11 cellular contexts compared by ENCODE assay signal in the genomic region with DNA sequence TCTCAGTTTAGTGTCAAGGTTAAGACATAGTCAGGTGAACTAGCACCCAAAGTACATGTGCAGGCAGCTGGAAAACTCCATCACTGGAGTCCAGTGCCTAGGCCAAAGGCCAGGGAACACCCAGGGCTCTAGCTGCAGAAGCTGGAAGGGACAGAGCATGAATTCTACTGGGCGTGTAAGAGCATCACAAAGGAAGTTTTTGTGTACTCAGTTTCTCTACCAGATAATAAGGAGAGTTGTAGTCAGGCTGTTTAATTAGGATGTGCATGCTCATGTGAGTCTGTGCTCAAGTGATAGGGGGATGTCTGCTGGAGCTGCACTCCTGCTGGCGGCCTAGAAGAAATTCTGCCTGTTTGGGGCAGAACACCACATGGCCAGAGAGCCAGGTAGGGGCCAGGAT. TPM values are rescaled to one million over a fixed set of nuclear protein-coding genes. Genes with fewer than 3 reads are reported as not detected.
DNase-seq lines count a peak whose midpoint lies in the region; ATAC-seq and TF ChIP-seq lines count a peak whose summit lies in the region.
"Had no signal": no experiment of that assay in that cellular context is flagged by ENCODE, and none has a peak within 500 bp of the region (broad histone marks: within the 10 kb centered on the region; RNA-seq: fewer than 3 reads in every experiment).

No MANE protein-coding gene starts in this region.

- POLR2A ChIA-PET in activated CD4-positive, alpha-beta T cell treated with anti-CD3 and anti-CD28 coated beads for 36 hours (lab: Charles Lee): interaction anchor here (1.2 kb wide), 1 partner anchor 57 kb away, joined by 3 read pairs; no protein-coding TSS in a partner anchor
- POLR2A ChIA-PET in PC-3 (lab: Charles Lee; ENCODE audit: unreplicated experiment): no interaction called here

- H4K20me1 ChIP-seq in PC-3 (ENCODE audit: low read length): no peaks in the 10 kb centered on the region

- intact Hi-C loops in activated CD4-positive, alpha-beta T cell treated with anti-CD3 and anti-CD28 coated beads for 36 hours (cut with DNase I, micrococcal nuclease): loop anchor here in 1 of 2 experiments (2.0 kb wide), 1 partner anchor 67 kb away; no protein-coding TSS in a partner anchor
- intact Hi-C loops in PC-3 (cut with micrococcal nuclease) (loop anchor here (2.0 kb wide), 1 partner anchor 59 kb away; a partner anchor contains a TSS), sciatic nerve (cut with DNase I) (no loop called here)

- H3K9ac ChIP-seq in PC-3 (ENCODE audit: low read length) (no peak overlapping the region), endocrine pancreas (ENCODE audit: control insufficient read depth, insufficient read depth, low read length) (no peak overlapping the region)

- peak overlapping the region; percentile 90 for H3K4me3 Mint-ChIP-seq in activated CD4-positive, alpha-beta T cell treated with anti-CD3 and anti-CD28 coated beads for 36 hours

- peak overlapping the region; percentile 84 for H3K4me2 ChIP-seq in PC-3 (ENCODE audit: low read length)

- no peak overlapping the region for H2AFZ ChIP-seq in PC-3 (ENCODE audit: low read length)

- no peaks in the 10 kb centered on the region for H3F3A ChIP-seq in PC-3 (ENCODE audit: low read length, unreplicated experiment)

- CTCF ChIA-PET in activated CD4-positive, alpha-beta T cell treated with anti-CD3 and anti-CD28 coated beads for 36 hours (lab: Charles Lee): interaction anchor here (1.0 to 1.4 kb wide), 3 partner anchors 49 to 67 kb away, joined by 3 to 5 read pairs (median 4); no protein-coding TSS in a partner anchor
- CTCF ChIA-PET in PC-3 (lab: Charles Lee): no interaction called here

- peaks cover 2% of the 10 kb centered on the region for H3K36me3 Mint-ChIP-seq in activated CD4-positive, alpha-beta T cell treated with anti-CD3 and anti-CD28 coated beads for 36 hours (ENCODE audit: low read depth)

- H3K9me3 ChIP-seq in PC-3 (ENCODE audit: low read length) (no peaks in the 10 kb centered on the region), endocrine pancreas (ENCODE audit: control insufficient read depth, low read length) (no peaks in the 10 kb centered on the region)

- BruUV-seq in PC-3 (replicated peaks; lab: Mats Ljungman, UMichigan): TSS peak; percentile 33

- H3K4me1 Mint-ChIP-seq in activated CD4-positive, alpha-beta T cell treated with anti-CD3 and anti-CD28 coated beads for 36 hours: peaks cover 7% of the 10 kb centered on the region

- no peaks in the 10 kb centered on the region for H3K27me3 Mint-ChIP-seq in activated CD4-positive, alpha-beta T cell treated with anti-CD3 and anti-CD28 coated beads for 36 hours

- no peaks in the 10 kb centered on the region; the same call in 1 of the 2 replicates for H3K36me3 ChIP-seq in PC-3 (ENCODE audit: low read depth, low read length)
- no peaks in the 10 kb centered on the region for H3K36me3 ChIP-seq in endocrine pancreas (ENCODE audit: control insufficient read depth, insufficient read depth, low read length)

- peaks cover 28% of the 10 kb centered on the region for H3K79me2 ChIP-seq in PC-3 (ENCODE audit: low read length)

- peak overlapping the region; percentile 78 for H3K4me3 ChIP-seq in PC-3 (ENCODE audit: low read length)
- peak overlapping the region; percentile 12 for H3K4me3 ChIP-seq in endocrine pancreas (ENCODE audit: control insufficient read depth, insufficient read depth, low read length)

- H3K4me1 ChIP-seq in PC-3 (ENCODE audit: insufficient read depth, low read length): peaks cover 16% of the 10 kb centered on the region; the same call in 1 of the 2 replicates
- no peaks in the 10 kb centered on the region for H3K4me1 ChIP-seq in endocrine pancreas (ENCODE audit: control insufficient read depth, insufficient read depth, low read length)

- no peak for TF ChIP-seq CTCF in PC-3 (conservative IDR thresholded peaks at IDR 0.05; ENCODE audit: low read depth, low read length)

- no peaks in the 10 kb centered on the region for H3K9me2 ChIP-seq in PC-3 (replicated peaks; ENCODE audit: low read length)

- ATAC-seq in activated CD4-positive, alpha-beta T cell treated with anti-CD3 and anti-CD28 coated beads for 36 hours: no peak
- ATAC-seq in PC-3: no peak
- no peak for ATAC-seq in sciatic nerve

- H3K27me3 ChIP-seq in PC-3 (ENCODE audit: low read length): no peaks in the 10 kb centered on the region
- H3K27me3 ChIP-seq in endocrine pancreas (ENCODE audit: control insufficient read depth, insufficient read depth, low read length): no peaks in the 10 kb centered on the region

- no peak for DNase-seq in activated CD4-positive, alpha-beta T cell treated with anti-CD3 and anti-CD28 coated beads for 36 hours
- no peak for DNase-seq in activated CD4-positive, alpha-beta T cell treated with anti-CD3 and anti-CD28 coated beads, Interleukin-2, amount 50 U/mL, for 1 hour
- no peak for DNase-seq in PC-3
- peak; percentile 87 for DNase-seq in pons (ENCODE audit: low spot score)
- no peak for DNase-seq in middle frontal gyrus (ENCODE audit: extremely low spot score, low spot score)
- DNase-seq in sciatic nerve (ENCODE audit: low spot score): no peak
- DNase-seq in NK-92 treated with Interleukin-12 subunit alpha and Interleukin-12 subunit beta, amount 100 ng/mL, for 24 hours (lab: John Stamatoyannopoulos, UW): no peak
- DNase-seq: GF-D8, kidney had no signal

- no peak overlapping the region for H3K27ac ChIP-seq in PC-3 (ENCODE audit: low read length)
- H3K27ac ChIP-seq: epithelial cell of prostate had no signal

- H3K27ac Mint-ChIP-seq in activated CD4-positive, alpha-beta T cell treated with anti-CD3 and anti-CD28 coated beads for 36 hours: no peak overlapping the region

- no peaks in the 10 kb centered on the region for H3K9me3 Mint-ChIP-seq in activated CD4-positive, alpha-beta T cell treated with anti-CD3 and anti-CD28 coated beads for 36 hours (ENCODE audit: low read depth)

RNA-seq across cellular contexts. Expression of a gene that starts 8.1 kb away (rescaled TPM):
- 1 to 10 TPM; 6.5 to 8.0 TPM for total RNA-seq in activated CD4-positive, alpha-beta T cell treated with anti-CD3 and anti-CD28 coated beads for 36 hours
- 9.9 and 20.7 TPM in 2 replicates for total RNA-seq in PC-3 (2014; rRNA removed)
- 23.0 TPM for total RNA-seq in sciatic nerve

RNA-seq across cellular contexts. Expression of a gene that starts 43.2 kb away (rescaled TPM):
- total RNA-seq in activated CD4-positive, alpha-beta T cell treated with anti-CD3 and anti-CD28 coated beads for 36 hours: under 1 TPM; 0.27 to 0.65 TPM
- total RNA-seq in PC-3 (2014; rRNA removed) (3.0 and 6.6 TPM in 2 replicates), sciatic nerve (7.7 TPM)

RNA-seq across cellular contexts. Expression of a gene that starts 57.9 kb away (rescaled TPM):
- total RNA-seq in activated CD4-positive, alpha-beta T cell treated with anti-CD3 and anti-CD28 coated beads for 36 hours: 100 to 1,000 TPM; 132 to 135 TPM
- total RNA-seq in PC-3 (2014; rRNA removed) (75.7 and 77.3 TPM in 2 replicates), sciatic nerve (129 TPM)
